In genomic region chr2:43714164-43714563, GRCh38 we compare ENCODE assay signal across 19 cellular contexts. TPM values are rescaled to one million over a fixed set of nuclear protein-coding genes. Genes with fewer than 3 reads are reported as not detected.
DNase-seq lines count a peak whose midpoint lies in the region; ATAC-seq, FAIRE-seq and TF ChIP-seq lines count a peak whose summit lies in the region.
"Had no signal": no experiment of that assay in that cellular context is flagged by ENCODE, and none has a peak within 500 bp of the region (broad histone marks: within the 10 kb centered on the region; RNA-seq: fewer than 3 reads in every experiment).

No MANE protein-coding gene starts in this region.

- no peak for TF ChIP-seq CTCF in A673 (conservative IDR thresholded peaks at IDR 0.05; ENCODE audit: low read depth, low read length)
- no peak for TF ChIP-seq CTCF in fibroblast of villous mesenchyme (IDR thresholded peaks at IDR 0.05; ENCODE audit: insufficient read depth, low read depth, low read length)

- peaks cover 8% of the 10 kb centered on the region for H3K4me1 ChIP-seq in A673 (ENCODE audit: insufficient read depth, low read length, poor library complexity, severe bottlenecking)
- H3K4me1 ChIP-seq: left ventricle myocardium inferior, SJSA1, thyroid gland had no signal

- intact Hi-C loops in A673 (cut with micrococcal nuclease; ENCODE audit: unreplicated experiment) = no loop called here

- FAIRE-seq in HTR-8/SVneo (lab: Jason Lieb, UNC) = no peak

- POLR2A ChIA-PET in A673 (lab: Charles Lee; ENCODE audit: low non-redundant PET) = no interaction called here

- H3K27me3 ChIP-seq in A673 (replicated peaks; ENCODE audit: insufficient read depth, low read depth, low read length, poor library complexity) = no peaks in the 10 kb centered on the region
- H3K27me3 ChIP-seq: SJSA1, thyroid gland had no signal

- H3K27ac ChIP-seq in A673 (ENCODE audit: low read depth, low read length, poor library complexity, severe bottlenecking) = no peak overlapping the region
- H3K27ac ChIP-seq: left ventricle myocardium inferior, SJSA1, thyroid gland had no signal

- CTCF ChIA-PET in A673 (lab: Charles Lee) = no interaction called here

- H3K4me3 ChIP-seq in A673 (ENCODE audit: low read depth, low read length, poor library complexity, severe bottlenecking) = no peak overlapping the region
- no peak overlapping the region for H3K4me3 ChIP-seq in fibroblast of villous mesenchyme (ENCODE audit: low read depth, low read length)
- H3K4me3 ChIP-seq: left ventricle myocardium inferior, SJSA1, thyroid gland had no signal

- DNase-seq in A673 (ENCODE audit: low spot score) (peak; percentile 66), GM04503 (ENCODE audit: low read depth) (peak; percentile 32), fibroblast of villous mesenchyme (ENCODE audit: low read depth) (peak; percentile 56), NCI-H187 (lab: John Stamatoyannopoulos, UW) (no peak), HTR-8/SVneo (ENCODE audit: insufficient read length, low spot score) (no peak), GOT3 (lab: John Stamatoyannopoulos, UW) (no peak), H4 (ENCODE audit: low spot score) (no peak)
- DNase-seq: activated CD4-positive, alpha-beta T cell treated with anti-CD3 and anti-CD28 coated beads, Interleukin-2, amount 50 U/mL, for 48 hours; activated T-cell treated with anti-CD3 and anti-CD28 coated beads, Interleukin-2, amount 50 U/mL, for 48 hours; DMS153; erythroblast; left ventricle myocardium inferior; naive B cell; NCI-H1417 treated with DMSO at 0.1 percent for 48 hours; NCI-H345; retina; thyroid gland had no signal

- ATAC-seq in SK-N-SH treated with all-trans-retinoic acid at 6 μM for 48 hours = peak; percentile 45; the same call in 2 of the 3 replicates

- no peaks in the 10 kb centered on the region for H3K36me3 ChIP-seq in A673 (ENCODE audit: insufficient read depth, low read length, poor library complexity, severe bottlenecking)
- H3K36me3 ChIP-seq: left ventricle myocardium inferior, SJSA1, thyroid gland had no signal

- BruUV-seq in A673 (replicated peaks; lab: Mats Ljungman, UMichigan) = no TSS peak

- H3K9me3 ChIP-seq in A673 (ENCODE audit: low read depth, low read length, poor library complexity, severe bottlenecking) = no peaks in the 10 kb centered on the region
- H3K9me3 ChIP-seq: left ventricle myocardium inferior, SJSA1, thyroid gland had no signal

TF ChIP-seq in SK-N-SH treated with all-trans-retinoic acid at 6 μM for 48 hours, 23 proteins besides CTCF, POLR2A, EP300 and RAD21:
- no peak for TF ChIP-seq TCF4 (CRISPR knock-in tag; IDR thresholded peaks at IDR 0.05; ENCODE audit: borderline replicate concordance)
- TF ChIP-seq OSR1 (CRISPR knock-in tag; IDR thresholded peaks at IDR 0.05) = no peak
- TF ChIP-seq ZNF565 (CRISPR knock-in tag; conservative IDR thresholded peaks at IDR 0.05; ENCODE audit: low read depth) = no peak
- peak; percentile 36; the same call in 1 of the 2 replicates for TF ChIP-seq ISL1 (CRISPR knock-in tag; IDR thresholded peaks at IDR 0.05)

RNA-seq across cellular contexts. Expression of gene C1GALT1C1L, which starts 37.9 kb away (rescaled TPM):
- total RNA-seq in A673 (2021) (0.26 and 0.41 TPM in 2 replicates), fibroblast of villous mesenchyme (0.86 and 1.3 TPM in 2 replicates)
- 3.9 and 4.2 TPM in 2 replicates for total RNA-seq in H4 (2014; rRNA removed; shearing (Covaris generic))

RNA-seq across cellular contexts. Expression of gene DYNC2LI1, which starts 59.7 kb away (rescaled TPM):
- 14.8 and 21.3 TPM in 2 replicates for total RNA-seq in A673 (2021)
- total RNA-seq in fibroblast of villous mesenchyme = 17.4 and 28.9 TPM in 2 replicates
- total RNA-seq in H4 (2014; rRNA removed; shearing (Covaris generic)) = 13.5 and 21.5 TPM in 2 replicates

Comparison
In these comparisons a context has a peak if more than half of its experiments do, and no peak if none do; other contexts are left out.
1. DNase-seq: peak in A673 (single experiment), GM04503 (single experiment) and fibroblast of villous mesenchyme (single experiment); none in NCI-H187 (0 of 2), HTR-8/SVneo (single experiment), GOT3 (single experiment) and H4 (single experiment).